1 cellular context compared by ENCODE assay signal in the genomic region with DNA sequence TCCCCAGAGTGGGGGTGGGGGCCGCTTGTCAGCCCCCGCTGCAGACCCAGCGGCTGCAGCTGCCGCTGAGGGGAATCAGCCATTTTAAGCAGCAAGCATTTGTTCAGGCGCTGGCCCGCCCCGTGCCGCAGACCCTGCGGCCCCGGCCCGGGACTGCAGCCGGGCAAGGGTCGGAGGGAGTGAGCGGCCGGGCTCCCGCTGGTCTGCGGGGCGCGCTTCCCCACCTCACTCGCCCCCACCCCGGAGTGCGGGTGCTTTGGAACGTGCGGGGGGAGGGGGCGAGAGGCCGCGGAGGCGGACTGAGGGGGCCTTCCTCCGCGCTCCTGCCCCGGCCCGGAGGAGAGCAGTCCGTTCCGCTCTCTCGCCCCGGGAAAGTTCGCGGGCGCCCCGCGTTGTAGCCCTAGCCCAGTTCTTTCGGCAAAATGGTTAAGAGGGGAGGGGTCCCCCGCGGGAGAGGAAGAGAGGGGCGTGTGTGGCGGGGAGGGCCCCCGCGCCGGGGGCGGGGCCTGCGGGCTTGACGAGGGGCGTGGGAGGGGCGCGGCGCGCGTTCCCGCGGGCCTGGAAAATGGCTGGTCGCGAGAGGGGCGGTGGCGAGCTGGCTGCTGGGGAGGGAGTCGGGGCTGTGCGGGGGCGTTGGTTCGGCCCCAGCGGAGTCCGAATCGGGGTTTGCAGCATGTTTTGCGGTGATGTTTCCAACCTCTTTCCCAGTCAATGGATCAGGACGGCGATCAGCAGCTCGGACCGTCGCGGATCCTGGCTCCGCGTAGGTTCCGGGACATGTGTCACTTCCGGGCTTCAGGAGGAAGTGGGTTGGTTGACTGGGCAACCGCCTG.
TF ChIP-seq lines count a peak whose summit lies in the region.

No MANE protein-coding gene starts in this region.

TF ChIP-seq in A549, 52 proteins besides CTCF, POLR2A, EP300 and RAD21 (continued from another document):
- TF ChIP-seq, protein P1, sequence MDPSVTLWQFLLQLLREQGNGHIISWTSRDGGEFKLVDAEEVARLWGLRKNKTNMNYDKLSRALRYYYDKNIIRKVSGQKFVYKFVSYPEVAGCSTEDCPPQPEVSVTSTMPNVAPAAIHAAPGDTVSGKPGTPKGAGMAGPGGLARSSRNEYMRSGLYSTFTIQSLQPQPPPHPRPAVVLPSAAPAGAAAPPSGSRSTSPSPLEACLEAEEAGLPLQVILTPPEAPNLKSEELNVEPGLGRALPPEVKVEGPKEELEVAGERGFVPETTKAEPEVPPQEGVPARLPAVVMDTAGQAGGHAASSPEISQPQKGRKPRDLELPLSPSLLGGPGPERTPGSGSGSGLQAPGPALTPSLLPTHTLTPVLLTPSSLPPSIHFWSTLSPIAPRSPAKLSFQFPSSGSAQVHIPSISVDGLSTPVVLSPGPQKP (IDR thresholded peaks at IDR 0.05; ENCODE audit: low read depth, low read length) = no peak
- TF ChIP-seq HOXB13 (CRISPR knock-in tag; IDR thresholded peaks at IDR 0.05; ENCODE audit: low read depth) = no peak
